In the genomic region with DNA sequence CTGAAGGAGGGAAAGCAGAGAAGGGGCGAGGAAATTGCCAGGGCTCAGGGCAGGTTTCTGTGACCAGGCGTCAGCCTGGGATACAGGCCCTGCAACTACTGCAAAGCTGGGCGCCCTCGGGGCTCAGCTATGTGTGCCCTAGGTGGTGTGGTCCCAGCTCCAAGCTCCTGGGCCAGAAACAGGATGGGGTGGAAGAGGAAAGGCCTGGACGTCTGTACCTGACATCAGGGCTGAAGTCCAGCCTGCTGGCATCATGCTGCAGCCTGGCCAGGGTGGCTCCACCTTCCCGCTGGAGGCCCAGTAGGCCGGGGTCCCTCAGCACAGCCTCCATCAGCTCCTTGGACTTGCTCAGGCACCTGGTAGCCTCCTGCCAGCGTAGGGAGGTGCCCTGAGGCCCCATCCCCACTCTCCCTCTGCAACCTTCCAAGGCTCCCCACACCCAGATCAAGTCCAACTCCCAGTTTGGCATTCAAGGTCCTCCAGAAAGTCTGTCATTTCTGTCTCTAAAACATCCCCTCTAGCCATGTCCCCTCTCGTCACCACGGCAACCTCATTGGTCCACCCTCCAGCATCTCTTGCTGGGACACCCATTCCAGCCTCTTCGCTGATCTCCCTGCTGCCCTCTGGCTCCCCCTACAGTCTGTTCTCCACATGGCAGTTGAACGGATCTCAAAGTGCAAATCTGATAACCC, we compare ENCODE assay signal across 8 cellular contexts. TPM values are rescaled to one million over a fixed set of nuclear protein-coding genes. Genes with fewer than 3 reads are reported as not detected.
A peak's percentile ranks its signal among the peaks of the same experiment; 100 is the strongest.
DNase-seq lines count a peak whose midpoint lies in the region; ATAC-seq and TF ChIP-seq lines count a peak whose summit lies in the region.

No MANE protein-coding gene starts in this region.

- H3F3A ChIP-seq in GM23338 (replicated peaks; ENCODE audit: low read depth): no peaks in the 10 kb centered on the region

- H3K4me1 Mint-ChIP-seq in GM23338: peaks cover 3% of the 10 kb centered on the region; the same call in 2 of the 3 replicates
- peaks cover 0 to 24% of the 10 kb centered on the region in 2 donors for H3K4me1 Mint-ChIP-seq in natural killer cell treated with Interleukin-12 subunit alpha and Interleukin-12 subunit beta and Interleukin-15 and Interleukin-18, amount 100 ng/mL, for 72 hours (ENCODE audit: low read depth in 2 of 2)

- 52% methylated on average over 12 of the region's 12 CpGs for WGBS in esophagus muscularis mucosa
- WGBS in thyroid gland, 2 donors: 57 to 60% methylated on average over 11 of the region's 12 CpGs

- TF ChIP-seq POLR2A in esophagus muscularis mucosa (IDR thresholded peaks at IDR 0.05; ENCODE audit: low read depth) (no peak), thyroid gland (IDR thresholded peaks at IDR 0.05) (no peak)

- no peaks in the 10 kb centered on the region for H3K9me3 Mint-ChIP-seq in GM23338
- no peaks in the 10 kb centered on the region for H3K9me3 Mint-ChIP-seq in natural killer cell treated with Interleukin-12 subunit alpha and Interleukin-12 subunit beta and Interleukin-15 and Interleukin-18, amount 100 ng/mL, for 72 hours

- no peaks in the 10 kb centered on the region for H3K9me2 ChIP-seq in GM23338 (ENCODE audit: insufficient read depth)

- peaks cover 7% of the 10 kb centered on the region for H3K27me3 Mint-ChIP-seq in GM23338 (ENCODE audit: insufficient read depth, low read depth, poor library complexity)
- H3K27me3 Mint-ChIP-seq in natural killer cell treated with Interleukin-12 subunit alpha and Interleukin-12 subunit beta and Interleukin-15 and Interleukin-18, amount 100 ng/mL, for 72 hours: peaks cover 0 to 3% of the 10 kb centered on the region in 2 donors

- H3K4me1 ChIP-seq in GM23338 (ENCODE audit: insufficient read depth) (no peaks in the 10 kb centered on the region), esophagus muscularis mucosa (peaks cover 4 to 23% (median 19%) of the 10 kb centered on the region in 4 donors), thyroid gland (peaks cover 0 to 3% of the 10 kb centered on the region in 2 donors)

- H3K36me3 Mint-ChIP-seq in GM23338 (ENCODE audit: low read depth): no peaks in the 10 kb centered on the region
- H3K36me3 Mint-ChIP-seq in natural killer cell treated with Interleukin-12 subunit alpha and Interleukin-12 subunit beta and Interleukin-15 and Interleukin-18, amount 100 ng/mL, for 72 hours: no peaks in the 10 kb centered on the region

- H3K27ac Mint-ChIP-seq in GM23338: no peak overlapping the region
- H3K27ac Mint-ChIP-seq in natural killer cell treated with Interleukin-12 subunit alpha and Interleukin-12 subunit beta and Interleukin-15 and Interleukin-18, amount 100 ng/mL, for 72 hours: no peak overlapping the region

- no peaks in the 10 kb centered on the region for H3K27me3 ChIP-seq in GM23338 (ENCODE audit: insufficient read depth)
- no peaks in the 10 kb centered on the region for H3K27me3 ChIP-seq in esophagus muscularis mucosa
- no peaks in the 10 kb centered on the region for H3K27me3 ChIP-seq in thyroid gland

- no peaks in the 10 kb centered on the region for H4K20me1 ChIP-seq in GM23338 (replicated peaks; ENCODE audit: insufficient read depth)

- H3K36me3 ChIP-seq in GM23338 (ENCODE audit: insufficient read depth) (no peaks in the 10 kb centered on the region), esophagus muscularis mucosa (peaks cover 0 to 53% (median 4%) of the 10 kb centered on the region in 4 donors), thyroid gland (no peaks in the 10 kb centered on the region)

- no peak overlapping the region for H3K4me3 Mint-ChIP-seq in GM23338
- H3K4me3 Mint-ChIP-seq in natural killer cell treated with Interleukin-12 subunit alpha and Interleukin-12 subunit beta and Interleukin-15 and Interleukin-18, amount 100 ng/mL, for 72 hours: no peak overlapping the region

- no peak for TF ChIP-seq EP300 in esophagus muscularis mucosa (IDR thresholded peaks at IDR 0.05)

- H3K9me3 ChIP-seq in esophagus muscularis mucosa (no peaks in the 10 kb centered on the region), thyroid gland (no peaks in the 10 kb centered on the region)

- no peaks in the 10 kb centered on the region for H3K79me2 ChIP-seq in GM23338 (replicated peaks; ENCODE audit: insufficient read depth)

- H3K4me2 ChIP-seq in GM23338: no peak overlapping the region

- ATAC-seq in GM23338 (peak; percentile 44), HG02571 (IDR thresholded peaks at IDR 0.05; ENCODE audit: unreplicated experiment) (no peak)
- peak in 1 of 2 donors; percentile 20 for ATAC-seq in natural killer cell treated with Interleukin-12 subunit alpha and Interleukin-12 subunit beta and Interleukin-15 and Interleukin-18, amount 100 ng/mL, for 72 hours

- intact Hi-C loops in esophagus muscularis mucosa (cut with DNase I) (loop anchor here (2.0 to 5.0 kb wide), 2 partner anchors 55 to 658 kb away; partner anchors contain the start of gene TGM2), thyroid gland (cut with DNase I) (loop anchor here (2.0 kb wide), 1 partner anchor 166 kb away; no protein-coding TSS in a partner anchor)

- TF ChIP-seq CTCF in AG10803 (conservative IDR thresholded peaks at IDR 0.05; ENCODE audit: low read length): peak; percentile 99
- peak; percentile 85 to 95 for TF ChIP-seq CTCF in GM23338 (conservative IDR thresholded peaks at IDR 0.05; ENCODE audit: low read depth in 2 of 2)
- TF ChIP-seq CTCF in esophagus muscularis mucosa (IDR thresholded peaks at IDR 0.05): peak; percentile 73 to 90 (median 85)
- TF ChIP-seq CTCF in thyroid gland (IDR thresholded peaks at IDR 0.05): peak; percentile 49 to 80 (median 58)

- no peak overlapping the region for H2AFZ ChIP-seq in GM23338

- DNase-seq in AG10803 (ENCODE audit: low read depth): peak; percentile 42
- peak; percentile 89 for DNase-seq in GM23338 (ENCODE audit: low spot score)
- peak; percentile 35 for DNase-seq in NOMO-1 treated with dmso at 0.1 percent for 144 hours (lab: John Stamatoyannopoulos, UW; ENCODE audit: unreplicated experiment)
- peak; percentile 38 for DNase-seq in activated T-cell treated with anti-CD3 and anti-CD28 coated beads for 4 hours
- DNase-seq in esophagus muscularis mucosa (ENCODE audit: extremely low spot score): no peak
- peak; percentile 68 for DNase-seq in natural killer cell treated with Interleukin-12 subunit alpha and Interleukin-12 subunit beta and Interleukin-15 and Interleukin-18, amount 100 ng/mL, for 72 hours (ENCODE audit: low spot score)
- peak; percentile 42 to 49 for DNase-seq in thyroid gland

- no peak overlapping the region for H3K27ac ChIP-seq in GM23338 (ENCODE audit: low read depth)
- H3K27ac ChIP-seq in esophagus muscularis mucosa (replicated peaks in 1 of 4): peak overlapping the region in 1 of 4 donors; percentile 2
- H3K27ac ChIP-seq in thyroid gland: no peak overlapping the region

- no peak overlapping the region for H3K4me3 ChIP-seq in AG10803 (ENCODE audit: low read length)
- no peak overlapping the region for H3K4me3 ChIP-seq in GM23338
- H3K4me3 ChIP-seq in esophagus muscularis mucosa: no peak overlapping the region
- no peak overlapping the region for H3K4me3 ChIP-seq in thyroid gland (replicated peaks in 1 of 3)

TF ChIP-seq in GM23338, 12 proteins besides CTCF, POLR2A, EP300 and RAD21 (continues in another document):
- TF ChIP-seq EZH2phosphoT487 (IDR thresholded peaks at IDR 0.05; ENCODE audit: unreplicated experiment) (no peak), POLR2AphosphoS5 (IDR thresholded peaks at IDR 0.05; ENCODE audit: low read depth) (no peak), STAT1 (IDR thresholded peaks at IDR 0.05; ENCODE audit: unreplicated experiment) (no peak)
- TF ChIP-seq, protein P1, sequence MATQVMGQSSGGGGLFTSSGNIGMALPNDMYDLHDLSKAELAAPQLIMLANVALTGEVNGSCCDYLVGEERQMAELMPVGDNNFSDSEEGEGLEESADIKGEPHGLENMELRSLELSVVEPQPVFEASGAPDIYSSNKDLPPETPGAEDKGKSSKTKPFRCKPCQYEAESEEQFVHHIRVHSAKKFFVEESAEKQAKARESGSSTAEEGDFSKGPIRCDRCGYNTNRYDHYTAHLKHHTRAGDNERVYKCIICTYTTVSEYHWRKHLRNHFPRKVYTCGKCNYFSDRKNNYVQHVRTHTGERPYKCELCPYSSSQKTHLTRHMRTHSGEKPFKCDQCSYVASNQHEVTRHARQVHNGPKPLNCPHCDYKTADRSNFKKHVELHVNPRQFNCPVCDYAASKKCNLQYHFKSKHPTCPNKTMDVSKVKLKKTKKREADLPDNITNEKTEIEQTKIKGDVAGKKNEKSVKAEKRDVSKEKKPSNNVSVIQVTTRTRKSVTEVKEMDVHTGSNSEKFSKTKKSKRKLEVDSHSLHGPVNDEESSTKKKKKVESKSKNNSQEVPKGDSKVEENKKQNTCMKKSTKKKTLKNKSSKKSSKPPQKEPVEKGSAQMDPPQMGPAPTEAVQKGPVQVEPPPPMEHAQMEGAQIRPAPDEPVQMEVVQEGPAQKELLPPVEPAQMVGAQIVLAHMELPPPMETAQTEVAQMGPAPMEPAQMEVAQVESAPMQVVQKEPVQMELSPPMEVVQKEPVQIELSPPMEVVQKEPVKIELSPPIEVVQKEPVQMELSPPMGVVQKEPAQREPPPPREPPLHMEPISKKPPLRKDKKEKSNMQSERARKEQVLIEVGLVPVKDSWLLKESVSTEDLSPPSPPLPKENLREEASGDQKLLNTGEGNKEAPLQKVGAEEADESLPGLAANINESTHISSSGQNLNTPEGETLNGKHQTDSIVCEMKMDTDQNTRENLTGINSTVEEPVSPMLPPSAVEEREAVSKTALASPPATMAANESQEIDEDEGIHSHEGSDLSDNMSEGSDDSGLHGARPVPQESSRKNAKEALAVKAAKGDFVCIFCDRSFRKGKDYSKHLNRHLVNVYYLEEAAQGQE (IDR thresholded peaks at IDR 0.05; ENCODE audit: unreplicated experiment): no peak

RNA-seq across cellular contexts. Expression of gene KIAA1755, which starts 38.2 kb away (rescaled TPM):
- 0.12 and 0.28 TPM in 2 replicates for total RNA-seq in GM23338 (2014; rRNA removed; shearing (Covaris generic))
- polyA plus RNA-seq in GM23338 (2016; fragmentation: Nextera tagmentation; extraction: Ambion mirVana): not detected in 2 replicates
- total RNA-seq in esophagus muscularis mucosa (10 to 100 TPM in 1 of 4 donors, 1 to 10 TPM in 3; 7.3 to 13.3 (median 8.5) TPM), thyroid gland (1 to 10 TPM; 1.0 to 5.5 (median 1.7) TPM)
- not detected for total RNA-seq in natural killer cell treated with Interleukin-12 subunit alpha and Interleukin-12 subunit beta and Interleukin-15 and Interleukin-18, amount 100 ng/mL, for 72 hours

RNA-seq across cellular contexts. Expression of gene TGM2, which starts 57.3 kb away (rescaled TPM):
- 0.19 and 1.0 TPM in 2 replicates for total RNA-seq in GM23338 (2014; rRNA removed; shearing (Covaris generic))
- 0.45 and 0.49 TPM in 2 replicates for polyA plus RNA-seq in GM23338 (2016; fragmentation: Nextera tagmentation; extraction: Ambion mirVana)
- total RNA-seq in esophagus muscularis mucosa (100 to 1,000 TPM; 170 to 385 (median 212) TPM), thyroid gland (100 to 1,000 TPM in 1 of 4 donors, 10 to 100 TPM in 3; 16.9 to 133 (median 18.4) TPM)
- total RNA-seq in natural killer cell treated with Interleukin-12 subunit alpha and Interleukin-12 subunit beta and Interleukin-15 and Interleukin-18, amount 100 ng/mL, for 72 hours: 1 to 10 TPM in 1 of 2 donors, under 1 TPM in 1; 0.81 to 2.4 TPM
